In the genomic region with DNA sequence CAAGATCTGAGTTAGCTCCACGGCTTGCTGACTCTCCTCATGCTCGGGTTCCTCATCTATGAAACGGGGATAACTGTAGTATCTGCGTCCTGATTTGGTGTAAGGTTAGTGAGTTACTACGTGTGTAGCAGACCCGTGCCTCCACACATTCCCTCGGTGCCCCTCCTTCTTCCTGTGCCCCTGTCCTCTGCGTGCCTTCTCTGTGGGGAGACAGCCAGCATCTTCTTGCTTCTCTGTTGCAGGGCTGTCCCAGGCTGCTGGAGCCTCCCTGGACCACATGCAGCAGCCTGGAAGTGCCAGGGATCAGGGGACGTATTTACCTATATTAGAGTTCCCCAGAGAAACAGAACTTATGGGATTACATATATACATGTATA, we compare ENCODE assay signal across 12 cellular contexts.
A peak's percentile ranks its signal among the peaks of the same experiment; 100 is the strongest.
DNase-seq lines count a peak whose midpoint lies in the region; ATAC-seq, FAIRE-seq and TF ChIP-seq lines count a peak whose summit lies in the region.
"Had no signal": no experiment of that assay in that cellular context is flagged by ENCODE, and none has a peak within 500 bp of the region (broad histone marks: within the 10 kb centered on the region; RNA-seq: fewer than 3 reads in every experiment).

No MANE protein-coding gene starts in this region.

- TF ChIP-seq CTCF in stomach (IDR thresholded peaks at IDR 0.05), result no peak

- H3K36me3 Mint-ChIP-seq in activated naive CD4-positive, alpha-beta T cell treated with anti-CD3 and anti-CD28 coated beads, Interleukin-2, amount 50 U/mL, for 24 hours, result no peaks in the 10 kb centered on the region
- no peaks in the 10 kb centered on the region for H3K36me3 Mint-ChIP-seq in activated naive CD4-positive, alpha-beta T cell treated with anti-CD3 and anti-CD28 coated beads, Interleukin-2, amount 50 U/mL, for 72 hours
- H3K36me3 Mint-ChIP-seq in immature natural killer cell, result no peaks in the 10 kb centered on the region

- FAIRE-seq in GM19239 (lab: Jason Lieb, UNC), result no peak
- FAIRE-seq: colon had no signal

- H3K4me3 Mint-ChIP-seq in activated naive CD4-positive, alpha-beta T cell treated with anti-CD3 and anti-CD28 coated beads, Interleukin-2, amount 50 U/mL, for 24 hours, result peak overlapping the region; percentile 77
- H3K4me3 Mint-ChIP-seq in immature natural killer cell, result peak overlapping the region; percentile 62 to 72 (median 67)

- H3K36me3 ChIP-seq in SK-N-MC (ENCODE audit: insufficient read depth, low read length), result no peaks in the 10 kb centered on the region
- no peaks in the 10 kb centered on the region for H3K36me3 ChIP-seq in stomach

- H3K4me1 ChIP-seq in stomach, result peaks cover 12 to 20% (median 16%) of the 10 kb centered on the region in 4 donors

- ATAC-seq in activated naive CD4-positive, alpha-beta T cell treated with anti-CD3 and anti-CD28 coated beads, Interleukin-2, amount 50 U/mL, for 72 hours, result no peak
- ATAC-seq in HG03135 (IDR thresholded peaks at IDR 0.05; ENCODE audit: unreplicated experiment) (no peak), esophagus mucosa (no peak)

- peak overlapping the region; percentile 37; the same call in 1 of the 2 replicates for H3K27ac ChIP-seq in SK-N-MC
- peak overlapping the region in 1 of 5 donors; percentile 70 for H3K27ac ChIP-seq in stomach

- no peaks in the 10 kb centered on the region for H3K27me3 Mint-ChIP-seq in activated naive CD4-positive, alpha-beta T cell treated with anti-CD3 and anti-CD28 coated beads, Interleukin-2, amount 50 U/mL, for 24 hours
- peaks cover 0 to 20% (median 3%) of the 10 kb centered on the region in 3 donors for H3K27me3 Mint-ChIP-seq in immature natural killer cell (ENCODE audit: low read depth in 3 of 3)

- no peak overlapping the region for H3K27ac Mint-ChIP-seq in activated naive CD4-positive, alpha-beta T cell treated with anti-CD3 and anti-CD28 coated beads, Interleukin-2, amount 50 U/mL, for 24 hours
- H3K27ac Mint-ChIP-seq in activated naive CD4-positive, alpha-beta T cell treated with anti-CD3 and anti-CD28 coated beads, Interleukin-2, amount 50 U/mL, for 72 hours, result no peak overlapping the region
- H3K27ac Mint-ChIP-seq in immature natural killer cell, result no peak overlapping the region

- intact Hi-C loops in stomach (cut with DNase I; ENCODE audit: low total_unique reads), result loop anchor here (10.0 kb wide), 1 partner anchor 478 kb away; no protein-coding TSS in a partner anchor

- TF ChIP-seq POLR2A in stomach (IDR thresholded peaks at IDR 0.05), result no peak

- DNase-seq in activated naive CD4-positive, alpha-beta T cell treated with anti-CD3 and anti-CD28 coated beads, Interleukin-2, amount 50 U/mL, for 72 hours (ENCODE audit: low spot score in 2 of 2), result no peak
- DNase-seq in SK-N-MC (ENCODE audit: low read depth, low spot score) (no peak), immature natural killer cell (no peak), stomach (no peak), GM19239 (ENCODE audit: insufficient read length, low spot score) (no peak)
- DNase-seq: GF-D8, NCI-H1694, NCI-H526 treated with DMSO at 0.1 percent for 48 hours had no signal

- 34 to 56% (median 44%) methylated on average over 9 of the region's 9 CpGs for WGBS in stomach, 5 donors

- H3K9me3 ChIP-seq in SK-N-MC (ENCODE audit: low read depth, low read length), result no peaks in the 10 kb centered on the region; the same call in 1 of the 2 replicates
- H3K9me3 ChIP-seq in stomach, result no peaks in the 10 kb centered on the region

- H3K9me3 Mint-ChIP-seq in activated naive CD4-positive, alpha-beta T cell treated with anti-CD3 and anti-CD28 coated beads, Interleukin-2, amount 50 U/mL, for 24 hours, result no peaks in the 10 kb centered on the region
- H3K9me3 Mint-ChIP-seq in activated naive CD4-positive, alpha-beta T cell treated with anti-CD3 and anti-CD28 coated beads, Interleukin-2, amount 50 U/mL, for 72 hours, result no peaks in the 10 kb centered on the region
- H3K9me3 Mint-ChIP-seq in immature natural killer cell, result no peaks in the 10 kb centered on the region

- H3K9ac ChIP-seq in SK-N-MC (ENCODE audit: insufficient read length), result no peak overlapping the region

- H3K4me1 Mint-ChIP-seq in activated naive CD4-positive, alpha-beta T cell treated with anti-CD3 and anti-CD28 coated beads, Interleukin-2, amount 50 U/mL, for 24 hours, result peaks cover 6% of the 10 kb centered on the region
- H3K4me1 Mint-ChIP-seq in immature natural killer cell, result peaks cover 7 to 8% of the 10 kb centered on the region in 2 donors

- peak overlapping the region; percentile 73; the same call in 1 of the 2 replicates for H3K4me3 ChIP-seq in SK-N-MC
- peak overlapping the region in 3 of 4 donors; percentile 36 to 46 (median 45) for H3K4me3 ChIP-seq in stomach

- no peak for TF ChIP-seq EP300 in stomach (IDR thresholded peaks at IDR 0.05)

- no peaks in the 10 kb centered on the region for H3K27me3 ChIP-seq in stomach
